8 cellular contexts compared by ENCODE assay signal in the genomic region with DNA sequence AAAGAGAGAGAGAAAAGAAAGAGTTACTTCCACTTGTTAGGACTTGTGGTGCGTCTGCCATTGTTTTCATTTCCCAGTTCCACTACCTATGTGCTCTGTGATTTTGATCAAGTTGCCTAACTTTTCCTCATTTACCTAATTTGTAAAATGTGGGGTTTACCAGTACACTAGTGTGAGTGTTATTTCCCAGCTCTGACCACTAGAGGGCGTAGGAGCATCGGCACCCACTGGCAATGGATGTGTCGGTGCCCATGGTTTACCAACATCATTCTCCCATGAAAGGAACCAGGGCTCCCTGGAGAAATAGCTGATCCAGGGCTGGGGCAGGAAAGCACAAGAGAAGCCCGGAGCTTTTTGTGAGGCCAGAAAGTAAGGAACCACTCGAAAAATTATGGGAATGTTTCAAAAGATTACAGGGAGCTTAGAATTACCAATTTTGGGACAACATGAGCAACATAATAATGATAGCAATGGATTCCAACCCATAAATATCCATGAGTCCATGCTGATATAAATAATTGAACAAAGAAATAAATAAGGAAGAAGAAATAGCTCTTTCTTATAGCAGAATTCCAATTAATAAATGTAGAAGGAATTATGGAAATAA. TPM values are rescaled to one million over a fixed set of nuclear protein-coding genes. Genes with fewer than 3 reads are reported as not detected.
DNase-seq lines count a peak whose midpoint lies in the region; ATAC-seq and TF ChIP-seq lines count a peak whose summit lies in the region.

No MANE protein-coding gene starts in this region.

- peak overlapping the region in 1 of 7 donors; percentile 24 for H3K27ac Mint-ChIP-seq in CD4-positive, alpha-beta memory T cell

- no peak overlapping the region for H3K4me2 ChIP-seq in OCI-LY1 (ENCODE audit: low read length)

- H3K4me1 ChIP-seq in CD4-positive, alpha-beta memory T cell (ENCODE audit: insufficient read depth, low read length) = peaks cover 28% of the 10 kb centered on the region
- H3K4me1 ChIP-seq in OCI-LY1 (ENCODE audit: insufficient read depth, low read length, severe bottlenecking) = no peaks in the 10 kb centered on the region
- H3K4me1 ChIP-seq in tibial nerve = no peaks in the 10 kb centered on the region

- no peaks in the 10 kb centered on the region for H3K9me3 ChIP-seq in CD4-positive, alpha-beta memory T cell (ENCODE audit: control insufficient read depth in 1 of 2, low read length in 2 of 2)
- H3K9me3 ChIP-seq in OCI-LY1 (ENCODE audit: low read length) (no peaks in the 10 kb centered on the region), tibial nerve (no peaks in the 10 kb centered on the region)

- CTCF ChIA-PET in CD4-positive, alpha-beta memory T cell (lab: Charles Lee; ENCODE audit: partially characterized antibody) = interaction anchor here (0.6 to 3.5 kb wide), 30 partner anchors 10 to 305 kb away, joined by 3 to 72 read pairs (median 4); a partner anchor contains a TSS

- H3K27me3 ChIP-seq in CD4-positive, alpha-beta memory T cell (ENCODE audit: insufficient read depth, low read length) = no peaks in the 10 kb centered on the region
- no peaks in the 10 kb centered on the region for H3K27me3 ChIP-seq in OCI-LY1 (ENCODE audit: insufficient read depth, low read length)
- H3K27me3 ChIP-seq in tibial nerve = no peaks in the 10 kb centered on the region

- no peak overlapping the region for H3K27ac ChIP-seq in CD4-positive, alpha-beta memory T cell (ENCODE audit: low read depth, low read length)
- H3K27ac ChIP-seq in OCI-LY1 (ENCODE audit: low read depth, low read length, poor library complexity, severe bottlenecking) (no peak overlapping the region), tibial nerve (no peak overlapping the region)

- 6 to 11% methylated on average over 6 of the region's 6 CpGs for WGBS in tibial nerve, 2 donors

- no peak overlapping the region for H3K4me3 ChIP-seq in CD4-positive, alpha-beta memory T cell (ENCODE audit: low read length in 2 of 2)
- no peak overlapping the region for H3K4me3 ChIP-seq in OCI-LY1 (ENCODE audit: low read depth, low read length, poor library complexity, severe bottlenecking)
- H3K4me3 ChIP-seq in fibroblast of pulmonary artery (replicated peaks; ENCODE audit: low read depth, low read length) = no peak overlapping the region
- H3K4me3 ChIP-seq in tibial nerve = no peak overlapping the region

- POLR2A ChIA-PET in CD4-positive, alpha-beta memory T cell (lab: Charles Lee; ENCODE audit: partially characterized antibody) = interaction anchor here (0.9 kb wide), 1 partner anchor 16 kb away, joined by 3 read pairs; no protein-coding TSS in a partner anchor

- no peaks in the 10 kb centered on the region for H3F3A ChIP-seq in OCI-LY1 (ENCODE audit: insufficient read depth, low read length)

- no peaks in the 10 kb centered on the region for H3K79me2 ChIP-seq in OCI-LY1 (ENCODE audit: insufficient read depth, low read length)

- no peak overlapping the region for H3K9ac ChIP-seq in OCI-LY1 (ENCODE audit: low read length)

- no peak overlapping the region for H3K4me3 Mint-ChIP-seq in CD4-positive, alpha-beta memory T cell

- peaks cover 9 to 14% of the 10 kb centered on the region in 2 donors for H3K27me3 Mint-ChIP-seq in CD4-positive, alpha-beta memory T cell

- no peaks in the 10 kb centered on the region for H3K9me2 ChIP-seq in OCI-LY1 (ENCODE audit: low read depth, low read length)

- intact Hi-C loops in CD4-positive, alpha-beta memory T cell (cut with micrococcal nuclease) = loop anchor here (5.0 kb wide), 2 partner anchors 50 to 105 kb away; no protein-coding TSS in a partner anchor

- peaks cover 7 to 22% (median 13%) of the 10 kb centered on the region in 4 donors for H3K4me1 Mint-ChIP-seq in CD4-positive, alpha-beta memory T cell

- TF ChIP-seq CTCF in OCI-LY1 (IDR thresholded peaks at IDR 0.05; ENCODE audit: low read length) (peak; percentile 97), fibroblast of pulmonary artery (IDR thresholded peaks at IDR 0.05; ENCODE audit: low read length, missing control alignments) (peak; percentile 90), tibial nerve (IDR thresholded peaks at IDR 0.05) (peak; percentile 38 to 66 (median 50))

- H2AFZ ChIP-seq in OCI-LY1 (ENCODE audit: low read length) = no peak overlapping the region

- no peaks in the 10 kb centered on the region for H3K36me3 Mint-ChIP-seq in CD4-positive, alpha-beta memory T cell

- no peak for ATAC-seq in HG02623 (IDR thresholded peaks at IDR 0.05; ENCODE audit: unreplicated experiment)

- H4K20me1 ChIP-seq in OCI-LY1 (ENCODE audit: insufficient read depth, low read length) = no peaks in the 10 kb centered on the region

- no peaks in the 10 kb centered on the region for H3K36me3 ChIP-seq in CD4-positive, alpha-beta memory T cell (ENCODE audit: insufficient read depth, low read length)
- H3K36me3 ChIP-seq in OCI-LY1 (ENCODE audit: insufficient read depth, low read length) (no peaks in the 10 kb centered on the region), tibial nerve (no peaks in the 10 kb centered on the region)

- DNase-seq in CD4-positive, alpha-beta memory T cell = peak; percentile 60 to 72 (median 69)
- DNase-seq in HS-27A (ENCODE audit: low read depth) = peak; percentile 34
- peak; percentile 74 to 78 for DNase-seq in activated T-cell treated with anti-CD3 and anti-CD28 coated beads, Interleukin-2, amount 50 U/mL, for 48 hours
- DNase-seq in fibroblast of pulmonary artery (ENCODE audit: low read depth) = peak; percentile 60
- DNase-seq in nucleus accumbens (lab: John Stamatoyannopoulos, UW) = peak in 41 of 56 donors; percentile 2 to 83 (median 27)
- peak; percentile 30 to 73 for DNase-seq in tibial nerve (ENCODE audit: low spot score in 2 of 2)

- no peak for TF ChIP-seq EP300 in tibial nerve (IDR thresholded peaks at IDR 0.05)

- no peak for TF ChIP-seq POLR2A in tibial nerve (IDR thresholded peaks at IDR 0.05)

- H3K9me3 Mint-ChIP-seq in CD4-positive, alpha-beta memory T cell = peaks cover 0 to 3% (median under 1%) of the 10 kb centered on the region in 8 donors

RNA-seq across cellular contexts. Expression of a gene that starts 15.1 kb away (rescaled TPM):
- under 1 TPM; 0.28 to 0.64 TPM for total RNA-seq in CD4-positive, alpha-beta memory T cell
- not detected for polyA plus RNA-seq in CD4-positive, alpha-beta memory T cell
- total RNA-seq in tibial nerve = 1 to 10 TPM in 2 of 4 donors, under 1 TPM in 1, not detected in 1; 0.60 to 1.7 (median 1.6) TPM

RNA-seq across cellular contexts. Expression of a gene that starts 46.1 kb away (rescaled TPM):
- not detected for total RNA-seq in CD4-positive, alpha-beta memory T cell
- not detected for polyA plus RNA-seq in CD4-positive, alpha-beta memory T cell
- total RNA-seq in tibial nerve = not detected
